ENCODE assay signal across 12 cellular contexts in genomic region chrX:2320580-2321327, GRCh38.
DNase-seq lines count a peak whose midpoint lies in the region; ATAC-seq and TF ChIP-seq lines count a peak whose summit lies in the region.
"Had no signal": no experiment of that assay in that cellular context is flagged by ENCODE, and none has a peak within 500 bp of the region (broad histone marks: within the 10 kb centered on the region; RNA-seq: fewer than 3 reads in every experiment).

No MANE protein-coding gene starts in this region.

- WGBS in right lobe of liver (ENCODE audit: insufficient coverage, low coverage, low lambda C conversion rate, missing lambda C conversion rate), result 24% methylated on average over 15 of the region's 20 CpGs

- H3K27me3 ChIP-seq in right lobe of liver, result no peaks in the 10 kb centered on the region

- peak overlapping the region; percentile 10 for H3K27ac Mint-ChIP-seq in stimulated activated naive B cell treated with anti-CD40 and anti-IgM and Interleukin-4, amounts not matched to agents 10 μg/mL and 1 μg/mL and 100 μg/mL, for 72 hours
- H3K27ac Mint-ChIP-seq: stimulated activated memory B cell treated with anti-CD40 and anti-IgM and Interleukin-4, amounts not matched to agents 10 μg/mL and 1 μg/mL and 100 μg/mL, for 72 hours had no signal

- H3K4me3 Mint-ChIP-seq in stimulated activated naive B cell treated with anti-CD40 and anti-IgM and Interleukin-4, amounts not matched to agents 10 μg/mL and 1 μg/mL and 100 μg/mL, for 72 hours, result no peak overlapping the region
- H3K4me3 Mint-ChIP-seq: stimulated activated memory B cell treated with anti-CD40 and anti-IgM and Interleukin-4, amounts not matched to agents 10 μg/mL and 1 μg/mL and 100 μg/mL, for 72 hours had no signal

- peak; percentile 45 for TF ChIP-seq POLR2A in right lobe of liver (IDR thresholded peaks at IDR 0.05)

- no peaks in the 10 kb centered on the region for H3K9me3 ChIP-seq in right lobe of liver

- peak; percentile 82 to 88 (median 87) for ATAC-seq in right lobe of liver
- no peak for ATAC-seq in stimulated activated naive B cell treated with anti-CD40 and anti-IgM and Interleukin-4, amounts not matched to agents 10 μg/mL and 1 μg/mL and 100 μg/mL, for 72 hours (replicated peaks)
- ATAC-seq in HG02759 (IDR thresholded peaks at IDR 0.05; ENCODE audit: unreplicated experiment), result no peak
- ATAC-seq: stimulated activated memory B cell treated with anti-CD40 and anti-IgM and Interleukin-4, amounts not matched to agents 10 μg/mL and 1 μg/mL and 100 μg/mL, for 72 hours had no signal

- no peak overlapping the region for H3K4me3 ChIP-seq in HFF-Myc (replicated peaks; ENCODE audit: low read depth, low read length)
- H3K4me3 ChIP-seq in epithelial cell of proximal tubule (ENCODE audit: low read depth, low read length), result no peak overlapping the region
- H3K4me3 ChIP-seq in right lobe of liver, result peak overlapping the region in 2 of 3 donors; percentile 17 to 41

- TF ChIP-seq CTCF in HFF-Myc (IDR thresholded peaks at IDR 0.05; ENCODE audit: low read depth, low read length, missing control alignments), result no peak
- no peak for TF ChIP-seq CTCF in epithelial cell of proximal tubule (conservative IDR thresholded peaks at IDR 0.05; ENCODE audit: low read depth, low read length)
- no peak for TF ChIP-seq CTCF in right lobe of liver (IDR thresholded peaks at IDR 0.05)

- H3K4me1 ChIP-seq in right lobe of liver, result peaks cover 0 to 17% (median 3%) of the 10 kb centered on the region in 4 donors

- no peaks in the 10 kb centered on the region for H3K36me3 ChIP-seq in right lobe of liver

- intact Hi-C loops in right lobe of liver (cut with DNase I), result no loop called here

- no peaks in the 10 kb centered on the region for H3K27me3 Mint-ChIP-seq in stimulated activated naive B cell treated with anti-CD40 and anti-IgM and Interleukin-4, amounts not matched to agents 10 μg/mL and 1 μg/mL and 100 μg/mL, for 72 hours
- H3K27me3 Mint-ChIP-seq: stimulated activated memory B cell treated with anti-CD40 and anti-IgM and Interleukin-4, amounts not matched to agents 10 μg/mL and 1 μg/mL and 100 μg/mL, for 72 hours had no signal

- POLR2A ChIA-PET in HEK293T (lab: Yijun Ruan, JAX), result no interaction called here

- peak overlapping the region; percentile 30 to 89 (median 64) for H3K27ac ChIP-seq in right lobe of liver

- peaks cover 0 to 3% of the 10 kb centered on the region in 2 donors for H3K9me3 Mint-ChIP-seq in stimulated activated naive B cell treated with anti-CD40 and anti-IgM and Interleukin-4, amounts not matched to agents 10 μg/mL and 1 μg/mL and 100 μg/mL, for 72 hours
- H3K9me3 Mint-ChIP-seq: stimulated activated memory B cell treated with anti-CD40 and anti-IgM and Interleukin-4, amounts not matched to agents 10 μg/mL and 1 μg/mL and 100 μg/mL, for 72 hours had no signal

- DNase-seq in HFF-Myc (ENCODE audit: extremely low read depth, low read depth), result peak; percentile 6
- DNase-seq in epithelial cell of proximal tubule (ENCODE audit: low read depth), result peak; percentile 74
- DNase-seq in right lobe of liver, result peak; percentile 74 to 92 (median 88)
- DNase-seq in stimulated activated naive B cell treated with anti-CD40 and anti-IgM and Interleukin-4, amounts not matched to agents 10 μg/mL and 1 μg/mL and 100 μg/mL, for 72 hours, result no peak
- DNase-seq in A172 (ENCODE audit: low spot score), result no peak
- DNase-seq in NOMO-1 (lab: John Stamatoyannopoulos, UW; ENCODE audit: unreplicated experiment in 2 of 2), result no peak
- no peak for DNase-seq in HEK293T (ENCODE audit: extremely low spot score)
- DNase-seq: EL, NCI-H2081 treated with DMSO at 0.1 percent for 48 hours, SHP77 had no signal

- peaks cover 36 to 49% of the 10 kb centered on the region in 2 donors for H3K4me1 Mint-ChIP-seq in stimulated activated naive B cell treated with anti-CD40 and anti-IgM and Interleukin-4, amounts not matched to agents 10 μg/mL and 1 μg/mL and 100 μg/mL, for 72 hours

- H3K36me3 Mint-ChIP-seq in stimulated activated naive B cell treated with anti-CD40 and anti-IgM and Interleukin-4, amounts not matched to agents 10 μg/mL and 1 μg/mL and 100 μg/mL, for 72 hours, result peaks cover 3 to 13% of the 10 kb centered on the region in 2 donors

- CTCF ChIA-PET in HEK293T (lab: Yijun Ruan, JAX), result no interaction called here

TF ChIP-seq in HEK293T, 16 proteins besides CTCF, POLR2A, EP300 and RAD21:
- TF ChIP-seq FOXK2 (IDR thresholded peaks at IDR 0.05) (no peak), TARDBP (IDR thresholded peaks at IDR 0.05) (no peak), FOXA1 (IDR thresholded peaks at IDR 0.05) (no peak), L3MBTL2 (conservative IDR thresholded peaks at IDR 0.05) (no peak), NFRKB (IDR thresholded peaks at IDR 0.05) (no peak), ARNT (IDR thresholded peaks at IDR 0.05) (no peak), CTBP1 (IDR thresholded peaks at IDR 0.05; ENCODE audit: borderline replicate concordance) (no peak), ZNF384 (IDR thresholded peaks at IDR 0.05) (no peak), SUZ12 (IDR thresholded peaks at IDR 0.05) (no peak), SP1 (IDR thresholded peaks at IDR 0.05) (no peak), ELF4 (IDR thresholded peaks at IDR 0.05) (no peak), FOXM1 (IDR thresholded peaks at IDR 0.05; ENCODE audit: borderline replicate concordance) (no peak), LEF1 (IDR thresholded peaks at IDR 0.05; ENCODE audit: borderline replicate concordance) (no peak), PKNOX1 (IDR thresholded peaks at IDR 0.05) (no peak), HDGF (IDR thresholded peaks at IDR 0.05; ENCODE audit: borderline replicate concordance) (no peak)

Comparison
In these comparisons a context has a peak if more than half of its experiments do, and no peak if none do; other contexts are left out.
1. DNase-seq: peak in HFF-Myc (single experiment), epithelial cell of proximal tubule (single experiment) and right lobe of liver (3 of 3); none in stimulated activated naive B cell treated with anti-CD40 and anti-IgM and Interleukin-4, amounts not matched to agents 10 μg/mL and 1 μg/mL and 100 μg/mL, for 72 hours (single experiment), A172 (single experiment), NOMO-1 (0 of 2) and HEK293T (single experiment).
2. H3K4me3 ChIP-seq: peak in right lobe of liver (2 of 3); none in HFF-Myc (single experiment) and epithelial cell of proximal tubule (single experiment).
3. ATAC-seq: peak in right lobe of liver (4 of 4); none in stimulated activated naive B cell treated with anti-CD40 and anti-IgM and Interleukin-4, amounts not matched to agents 10 μg/mL and 1 μg/mL and 100 μg/mL, for 72 hours (0 of 2) and HG02759 (single experiment).